In the genomic region with DNA sequence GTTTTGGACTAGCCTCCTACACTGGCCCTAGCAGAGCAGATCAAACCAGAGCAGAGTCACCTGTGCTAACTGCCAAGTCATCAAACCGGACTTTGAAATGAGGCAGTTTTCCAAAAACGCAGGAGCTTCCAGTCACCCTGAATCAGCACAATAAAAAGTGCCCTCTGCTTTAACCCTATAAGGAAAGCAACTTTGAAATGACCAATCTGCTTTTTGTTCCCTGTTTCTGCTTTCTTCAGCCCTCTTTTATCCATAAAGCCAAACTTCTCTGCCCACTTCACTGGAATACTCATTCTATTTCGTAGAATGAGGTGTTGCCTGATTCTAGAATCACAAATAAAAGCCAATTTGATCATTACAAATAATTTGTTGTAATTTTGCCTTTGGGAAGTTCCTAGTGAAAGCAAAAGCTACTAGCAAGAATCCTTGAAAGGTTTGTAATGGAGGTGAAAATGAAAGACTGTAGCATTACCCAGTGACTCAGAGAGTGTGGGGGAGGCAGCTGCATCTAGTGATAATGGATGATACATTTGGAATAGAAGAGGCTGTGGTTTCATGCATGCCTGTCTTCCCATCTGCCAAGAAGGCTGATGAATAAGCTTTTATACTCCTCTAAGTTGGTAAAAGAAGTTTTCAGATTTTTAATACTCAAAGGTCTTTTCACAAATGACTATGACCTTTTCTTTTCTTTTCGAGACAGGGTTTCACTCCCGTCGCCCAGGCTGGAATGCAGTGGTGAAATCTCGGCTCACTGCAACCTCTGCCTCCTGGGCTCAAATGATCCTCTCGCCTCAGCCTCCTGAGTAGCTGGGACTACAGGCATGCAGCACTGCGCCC, we compare ENCODE assay signal across 1 cellular context.
TF ChIP-seq lines count a peak whose summit lies in the region.

No MANE protein-coding gene starts in this region.

TF ChIP-seq in K562, 482 proteins besides CTCF, POLR2A, EP300 and RAD21 (continued from another document and continues in another):
- no peak for TF ChIP-seq EHMT2 (IDR thresholded peaks at IDR 0.05)
- no peak for TF ChIP-seq ZC3H8 (IDR thresholded peaks at IDR 0.05)
- TF ChIP-seq, protein P1, sequence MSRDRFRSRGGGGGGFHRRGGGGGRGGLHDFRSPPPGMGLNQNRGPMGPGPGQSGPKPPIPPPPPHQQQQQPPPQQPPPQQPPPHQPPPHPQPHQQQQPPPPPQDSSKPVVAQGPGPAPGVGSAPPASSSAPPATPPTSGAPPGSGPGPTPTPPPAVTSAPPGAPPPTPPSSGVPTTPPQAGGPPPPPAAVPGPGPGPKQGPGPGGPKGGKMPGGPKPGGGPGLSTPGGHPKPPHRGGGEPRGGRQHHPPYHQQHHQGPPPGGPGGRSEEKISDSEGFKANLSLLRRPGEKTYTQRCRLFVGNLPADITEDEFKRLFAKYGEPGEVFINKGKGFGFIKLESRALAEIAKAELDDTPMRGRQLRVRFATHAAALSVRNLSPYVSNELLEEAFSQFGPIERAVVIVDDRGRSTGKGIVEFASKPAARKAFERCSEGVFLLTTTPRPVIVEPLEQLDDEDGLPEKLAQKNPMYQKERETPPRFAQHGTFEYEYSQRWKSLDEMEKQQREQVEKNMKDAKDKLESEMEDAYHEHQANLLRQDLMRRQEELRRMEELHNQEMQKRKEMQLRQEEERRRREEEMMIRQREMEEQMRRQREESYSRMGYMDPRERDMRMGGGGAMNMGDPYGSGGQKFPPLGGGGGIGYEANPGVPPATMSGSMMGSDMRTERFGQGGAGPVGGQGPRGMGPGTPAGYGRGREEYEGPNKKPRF (IDR thresholded peaks at IDR 0.05; ENCODE audit: low read depth, low read length): no peak
- TF ChIP-seq, protein P2, sequence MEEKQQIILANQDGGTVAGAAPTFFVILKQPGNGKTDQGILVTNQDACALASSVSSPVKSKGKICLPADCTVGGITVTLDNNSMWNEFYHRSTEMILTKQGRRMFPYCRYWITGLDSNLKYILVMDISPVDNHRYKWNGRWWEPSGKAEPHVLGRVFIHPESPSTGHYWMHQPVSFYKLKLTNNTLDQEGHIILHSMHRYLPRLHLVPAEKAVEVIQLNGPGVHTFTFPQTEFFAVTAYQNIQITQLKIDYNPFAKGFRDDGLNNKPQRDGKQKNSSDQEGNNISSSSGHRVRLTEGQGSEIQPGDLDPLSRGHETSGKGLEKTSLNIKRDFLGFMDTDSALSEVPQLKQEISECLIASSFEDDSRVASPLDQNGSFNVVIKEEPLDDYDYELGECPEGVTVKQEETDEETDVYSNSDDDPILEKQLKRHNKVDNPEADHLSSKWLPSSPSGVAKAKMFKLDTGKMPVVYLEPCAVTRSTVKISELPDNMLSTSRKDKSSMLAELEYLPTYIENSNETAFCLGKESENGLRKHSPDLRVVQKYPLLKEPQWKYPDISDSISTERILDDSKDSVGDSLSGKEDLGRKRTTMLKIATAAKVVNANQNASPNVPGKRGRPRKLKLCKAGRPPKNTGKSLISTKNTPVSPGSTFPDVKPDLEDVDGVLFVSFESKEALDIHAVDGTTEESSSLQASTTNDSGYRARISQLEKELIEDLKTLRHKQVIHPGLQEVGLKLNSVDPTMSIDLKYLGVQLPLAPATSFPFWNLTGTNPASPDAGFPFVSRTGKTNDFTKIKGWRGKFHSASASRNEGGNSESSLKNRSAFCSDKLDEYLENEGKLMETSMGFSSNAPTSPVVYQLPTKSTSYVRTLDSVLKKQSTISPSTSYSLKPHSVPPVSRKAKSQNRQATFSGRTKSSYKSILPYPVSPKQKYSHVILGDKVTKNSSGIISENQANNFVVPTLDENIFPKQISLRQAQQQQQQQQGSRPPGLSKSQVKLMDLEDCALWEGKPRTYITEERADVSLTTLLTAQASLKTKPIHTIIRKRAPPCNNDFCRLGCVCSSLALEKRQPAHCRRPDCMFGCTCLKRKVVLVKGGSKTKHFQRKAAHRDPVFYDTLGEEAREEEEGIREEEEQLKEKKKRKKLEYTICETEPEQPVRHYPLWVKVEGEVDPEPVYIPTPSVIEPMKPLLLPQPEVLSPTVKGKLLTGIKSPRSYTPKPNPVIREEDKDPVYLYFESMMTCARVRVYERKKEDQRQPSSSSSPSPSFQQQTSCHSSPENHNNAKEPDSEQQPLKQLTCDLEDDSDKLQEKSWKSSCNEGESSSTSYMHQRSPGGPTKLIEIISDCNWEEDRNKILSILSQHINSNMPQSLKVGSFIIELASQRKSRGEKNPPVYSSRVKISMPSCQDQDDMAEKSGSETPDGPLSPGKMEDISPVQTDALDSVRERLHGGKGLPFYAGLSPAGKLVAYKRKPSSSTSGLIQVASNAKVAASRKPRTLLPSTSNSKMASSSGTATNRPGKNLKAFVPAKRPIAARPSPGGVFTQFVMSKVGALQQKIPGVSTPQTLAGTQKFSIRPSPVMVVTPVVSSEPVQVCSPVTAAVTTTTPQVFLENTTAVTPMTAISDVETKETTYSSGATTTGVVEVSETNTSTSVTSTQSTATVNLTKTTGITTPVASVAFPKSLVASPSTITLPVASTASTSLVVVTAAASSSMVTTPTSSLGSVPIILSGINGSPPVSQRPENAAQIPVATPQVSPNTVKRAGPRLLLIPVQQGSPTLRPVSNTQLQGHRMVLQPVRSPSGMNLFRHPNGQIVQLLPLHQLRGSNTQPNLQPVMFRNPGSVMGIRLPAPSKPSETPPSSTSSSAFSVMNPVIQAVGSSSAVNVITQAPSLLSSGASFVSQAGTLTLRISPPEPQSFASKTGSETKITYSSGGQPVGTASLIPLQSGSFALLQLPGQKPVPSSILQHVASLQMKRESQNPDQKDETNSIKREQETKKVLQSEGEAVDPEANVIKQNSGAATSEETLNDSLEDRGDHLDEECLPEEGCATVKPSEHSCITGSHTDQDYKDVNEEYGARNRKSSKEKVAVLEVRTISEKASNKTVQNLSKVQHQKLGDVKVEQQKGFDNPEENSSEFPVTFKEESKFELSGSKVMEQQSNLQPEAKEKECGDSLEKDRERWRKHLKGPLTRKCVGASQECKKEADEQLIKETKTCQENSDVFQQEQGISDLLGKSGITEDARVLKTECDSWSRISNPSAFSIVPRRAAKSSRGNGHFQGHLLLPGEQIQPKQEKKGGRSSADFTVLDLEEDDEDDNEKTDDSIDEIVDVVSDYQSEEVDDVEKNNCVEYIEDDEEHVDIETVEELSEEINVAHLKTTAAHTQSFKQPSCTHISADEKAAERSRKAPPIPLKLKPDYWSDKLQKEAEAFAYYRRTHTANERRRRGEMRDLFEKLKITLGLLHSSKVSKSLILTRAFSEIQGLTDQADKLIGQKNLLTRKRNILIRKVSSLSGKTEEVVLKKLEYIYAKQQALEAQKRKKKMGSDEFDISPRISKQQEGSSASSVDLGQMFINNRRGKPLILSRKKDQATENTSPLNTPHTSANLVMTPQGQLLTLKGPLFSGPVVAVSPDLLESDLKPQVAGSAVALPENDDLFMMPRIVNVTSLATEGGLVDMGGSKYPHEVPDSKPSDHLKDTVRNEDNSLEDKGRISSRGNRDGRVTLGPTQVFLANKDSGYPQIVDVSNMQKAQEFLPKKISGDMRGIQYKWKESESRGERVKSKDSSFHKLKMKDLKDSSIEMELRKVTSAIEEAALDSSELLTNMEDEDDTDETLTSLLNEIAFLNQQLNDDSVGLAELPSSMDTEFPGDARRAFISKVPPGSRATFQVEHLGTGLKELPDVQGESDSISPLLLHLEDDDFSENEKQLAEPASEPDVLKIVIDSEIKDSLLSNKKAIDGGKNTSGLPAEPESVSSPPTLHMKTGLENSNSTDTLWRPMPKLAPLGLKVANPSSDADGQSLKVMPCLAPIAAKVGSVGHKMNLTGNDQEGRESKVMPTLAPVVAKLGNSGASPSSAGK (IDR thresholded peaks at IDR 0.05): no peak
- no peak for TF ChIP-seq RBM39 (optimal IDR thresholded peaks at IDR 0.05; ENCODE audit: low read depth, low read length)
- no peak for TF ChIP-seq SNRNP70 (optimal IDR thresholded peaks at IDR 0.05; ENCODE audit: low read depth, low read length)
- TF ChIP-seq KLF1 (tag; IDR thresholded peaks at IDR 0.05): no peak
- TF ChIP-seq ZNF140 (CRISPR knock-in tag; IDR thresholded peaks at IDR 0.05): no peak
- TF ChIP-seq ZBED1 (IDR thresholded peaks at IDR 0.05): no peak
- TF ChIP-seq ZNF436 (CRISPR knock-in tag; IDR thresholded peaks at IDR 0.05): no peak
- no peak for TF ChIP-seq CBX2 (IDR thresholded peaks at IDR 0.05; ENCODE audit: insufficient read depth, low read length, poor library complexity, severe bottlenecking)
- TF ChIP-seq RBBP5 (IDR thresholded peaks at IDR 0.05; ENCODE audit: borderline replicate concordance, insufficient read depth, low read length, poor library complexity, severe bottlenecking): peak; percentile 64
- TF ChIP-seq, protein P3, sequence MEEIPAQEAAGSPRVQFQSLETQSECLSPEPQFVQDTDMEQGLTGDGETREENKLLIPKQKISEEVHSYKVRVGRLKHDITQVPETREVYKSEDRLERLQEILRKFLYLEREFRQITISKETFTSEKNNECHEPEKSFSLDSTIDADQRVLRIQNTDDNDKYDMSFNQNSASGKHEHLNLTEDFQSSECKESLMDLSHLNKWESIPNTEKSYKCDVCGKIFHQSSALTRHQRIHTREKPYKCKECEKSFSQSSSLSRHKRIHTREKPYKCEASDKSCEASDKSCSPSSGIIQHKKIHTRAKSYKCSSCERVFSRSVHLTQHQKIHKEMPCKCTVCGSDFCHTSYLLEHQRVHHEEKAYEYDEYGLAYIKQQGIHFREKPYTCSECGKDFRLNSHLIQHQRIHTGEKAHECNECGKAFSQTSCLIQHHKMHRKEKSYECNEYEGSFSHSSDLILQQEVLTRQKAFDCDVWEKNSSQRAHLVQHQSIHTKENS (CRISPR knock-in tag; IDR thresholded peaks at IDR 0.05): no peak
- TF ChIP-seq PHTF2 (CRISPR knock-in tag; IDR thresholded peaks at IDR 0.05): no peak
- TF ChIP-seq FOSL1 (tag; conservative IDR thresholded peaks at IDR 0.05): peak; percentile 99
- TF ChIP-seq, protein P4, sequence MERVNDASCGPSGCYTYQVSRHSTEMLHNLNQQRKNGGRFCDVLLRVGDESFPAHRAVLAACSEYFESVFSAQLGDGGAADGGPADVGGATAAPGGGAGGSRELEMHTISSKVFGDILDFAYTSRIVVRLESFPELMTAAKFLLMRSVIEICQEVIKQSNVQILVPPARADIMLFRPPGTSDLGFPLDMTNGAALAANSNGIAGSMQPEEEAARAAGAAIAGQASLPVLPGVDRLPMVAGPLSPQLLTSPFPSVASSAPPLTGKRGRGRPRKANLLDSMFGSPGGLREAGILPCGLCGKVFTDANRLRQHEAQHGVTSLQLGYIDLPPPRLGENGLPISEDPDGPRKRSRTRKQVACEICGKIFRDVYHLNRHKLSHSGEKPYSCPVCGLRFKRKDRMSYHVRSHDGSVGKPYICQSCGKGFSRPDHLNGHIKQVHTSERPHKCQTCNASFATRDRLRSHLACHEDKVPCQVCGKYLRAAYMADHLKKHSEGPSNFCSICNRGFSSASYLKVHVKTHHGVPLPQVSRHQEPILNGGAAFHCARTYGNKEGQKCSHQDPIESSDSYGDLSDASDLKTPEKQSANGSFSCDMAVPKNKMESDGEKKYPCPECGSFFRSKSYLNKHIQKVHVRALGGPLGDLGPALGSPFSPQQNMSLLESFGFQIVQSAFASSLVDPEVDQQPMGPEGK (CRISPR knock-in tag; IDR thresholded peaks at IDR 0.05; ENCODE audit: borderline replicate concordance): no peak
- TF ChIP-seq KHSRP (IDR thresholded peaks at IDR 0.05): no peak
- no peak for TF ChIP-seq PRPF4 (IDR thresholded peaks at IDR 0.05; ENCODE audit: insufficient read depth, low read depth, low read length, poor library complexity, severe bottlenecking)
- TF ChIP-seq GABPA (tag; conservative IDR thresholded peaks at IDR 0.05; ENCODE audit: low read depth): no peak; the same call in 1 of the 2 replicates
- TF ChIP-seq CBFA2T3 (IDR thresholded peaks at IDR 0.05): peak; percentile 89
- TF ChIP-seq, protein P5, sequence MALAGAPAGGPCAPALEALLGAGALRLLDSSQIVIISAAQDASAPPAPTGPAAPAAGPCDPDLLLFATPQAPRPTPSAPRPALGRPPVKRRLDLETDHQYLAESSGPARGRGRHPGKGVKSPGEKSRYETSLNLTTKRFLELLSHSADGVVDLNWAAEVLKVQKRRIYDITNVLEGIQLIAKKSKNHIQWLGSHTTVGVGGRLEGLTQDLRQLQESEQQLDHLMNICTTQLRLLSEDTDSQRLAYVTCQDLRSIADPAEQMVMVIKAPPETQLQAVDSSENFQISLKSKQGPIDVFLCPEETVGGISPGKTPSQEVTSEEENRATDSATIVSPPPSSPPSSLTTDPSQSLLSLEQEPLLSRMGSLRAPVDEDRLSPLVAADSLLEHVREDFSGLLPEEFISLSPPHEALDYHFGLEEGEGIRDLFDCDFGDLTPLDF (CRISPR knock-in tag; IDR thresholded peaks at IDR 0.05): no peak
- TF ChIP-seq ZNF121 (CRISPR knock-in tag; conservative IDR thresholded peaks at IDR 0.05): no peak
- TF ChIP-seq ZNF780A (CRISPR knock-in tag; IDR thresholded peaks at IDR 0.05): no peak
- TF ChIP-seq, protein P6, sequence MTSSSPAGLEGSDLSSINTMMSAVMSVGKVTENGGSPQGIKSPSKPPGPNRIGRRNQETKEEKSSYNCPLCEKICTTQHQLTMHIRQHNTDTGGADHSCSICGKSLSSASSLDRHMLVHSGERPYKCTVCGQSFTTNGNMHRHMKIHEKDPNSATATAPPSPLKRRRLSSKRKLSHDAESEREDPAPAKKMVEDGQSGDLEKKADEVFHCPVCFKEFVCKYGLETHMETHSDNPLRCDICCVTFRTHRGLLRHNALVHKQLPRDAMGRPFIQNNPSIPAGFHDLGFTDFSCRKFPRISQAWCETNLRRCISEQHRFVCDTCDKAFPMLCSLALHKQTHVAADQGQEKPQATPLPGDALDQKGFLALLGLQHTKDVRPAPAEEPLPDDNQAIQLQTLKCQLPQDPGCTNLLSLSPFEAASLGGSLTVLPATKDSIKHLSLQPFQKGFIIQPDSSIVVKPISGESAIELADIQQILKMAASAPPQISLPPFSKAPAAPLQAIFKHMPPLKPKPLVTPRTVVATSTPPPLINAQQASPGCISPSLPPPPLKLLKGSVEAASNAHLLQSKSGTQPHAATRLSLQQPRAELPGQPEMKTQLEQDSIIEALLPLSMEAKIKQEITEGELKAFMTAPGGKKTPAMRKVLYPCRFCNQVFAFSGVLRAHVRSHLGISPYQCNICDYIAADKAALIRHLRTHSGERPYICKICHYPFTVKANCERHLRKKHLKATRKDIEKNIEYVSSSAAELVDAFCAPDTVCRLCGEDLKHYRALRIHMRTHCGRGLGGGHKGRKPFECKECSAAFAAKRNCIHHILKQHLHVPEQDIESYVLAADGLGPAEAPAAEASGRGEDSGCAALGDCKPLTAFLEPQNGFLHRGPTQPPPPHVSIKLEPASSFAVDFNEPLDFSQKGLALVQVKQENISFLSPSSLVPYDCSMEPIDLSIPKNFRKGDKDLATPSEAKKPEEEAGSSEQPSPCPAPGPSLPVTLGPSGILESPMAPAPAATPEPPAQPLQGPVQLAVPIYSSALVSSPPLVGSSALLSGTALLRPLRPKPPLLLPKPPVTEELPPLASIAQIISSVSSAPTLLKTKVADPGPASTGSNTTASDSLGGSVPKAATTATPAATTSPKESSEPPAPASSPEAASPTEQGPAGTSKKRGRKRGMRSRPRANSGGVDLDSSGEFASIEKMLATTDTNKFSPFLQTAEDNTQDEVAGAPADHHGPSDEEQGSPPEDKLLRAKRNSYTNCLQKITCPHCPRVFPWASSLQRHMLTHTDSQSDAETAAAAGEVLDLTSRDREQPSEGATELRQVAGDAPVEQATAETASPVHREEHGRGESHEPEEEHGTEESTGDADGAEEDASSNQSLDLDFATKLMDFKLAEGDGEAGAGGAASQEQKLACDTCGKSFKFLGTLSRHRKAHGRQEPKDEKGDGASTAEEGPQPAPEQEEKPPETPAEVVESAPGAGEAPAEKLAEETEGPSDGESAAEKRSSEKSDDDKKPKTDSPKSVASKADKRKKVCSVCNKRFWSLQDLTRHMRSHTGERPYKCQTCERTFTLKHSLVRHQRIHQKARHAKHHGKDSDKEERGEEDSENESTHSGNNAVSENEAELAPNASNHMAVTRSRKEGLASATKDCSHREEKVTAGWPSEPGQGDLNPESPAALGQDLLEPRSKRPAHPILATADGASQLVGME (CRISPR knock-in tag; IDR thresholded peaks at IDR 0.05): no peak
- TF ChIP-seq, protein P7, sequence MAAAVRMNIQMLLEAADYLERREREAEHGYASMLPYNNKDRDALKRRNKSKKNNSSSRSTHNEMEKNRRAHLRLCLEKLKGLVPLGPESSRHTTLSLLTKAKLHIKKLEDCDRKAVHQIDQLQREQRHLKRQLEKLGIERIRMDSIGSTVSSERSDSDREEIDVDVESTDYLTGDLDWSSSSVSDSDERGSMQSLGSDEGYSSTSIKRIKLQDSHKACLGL (CRISPR knock-in tag; IDR thresholded peaks at IDR 0.05; ENCODE audit: borderline replicate concordance, poor library complexity, severe bottlenecking): no peak
